8 cellular contexts compared by ENCODE assay signal in the genomic region with DNA sequence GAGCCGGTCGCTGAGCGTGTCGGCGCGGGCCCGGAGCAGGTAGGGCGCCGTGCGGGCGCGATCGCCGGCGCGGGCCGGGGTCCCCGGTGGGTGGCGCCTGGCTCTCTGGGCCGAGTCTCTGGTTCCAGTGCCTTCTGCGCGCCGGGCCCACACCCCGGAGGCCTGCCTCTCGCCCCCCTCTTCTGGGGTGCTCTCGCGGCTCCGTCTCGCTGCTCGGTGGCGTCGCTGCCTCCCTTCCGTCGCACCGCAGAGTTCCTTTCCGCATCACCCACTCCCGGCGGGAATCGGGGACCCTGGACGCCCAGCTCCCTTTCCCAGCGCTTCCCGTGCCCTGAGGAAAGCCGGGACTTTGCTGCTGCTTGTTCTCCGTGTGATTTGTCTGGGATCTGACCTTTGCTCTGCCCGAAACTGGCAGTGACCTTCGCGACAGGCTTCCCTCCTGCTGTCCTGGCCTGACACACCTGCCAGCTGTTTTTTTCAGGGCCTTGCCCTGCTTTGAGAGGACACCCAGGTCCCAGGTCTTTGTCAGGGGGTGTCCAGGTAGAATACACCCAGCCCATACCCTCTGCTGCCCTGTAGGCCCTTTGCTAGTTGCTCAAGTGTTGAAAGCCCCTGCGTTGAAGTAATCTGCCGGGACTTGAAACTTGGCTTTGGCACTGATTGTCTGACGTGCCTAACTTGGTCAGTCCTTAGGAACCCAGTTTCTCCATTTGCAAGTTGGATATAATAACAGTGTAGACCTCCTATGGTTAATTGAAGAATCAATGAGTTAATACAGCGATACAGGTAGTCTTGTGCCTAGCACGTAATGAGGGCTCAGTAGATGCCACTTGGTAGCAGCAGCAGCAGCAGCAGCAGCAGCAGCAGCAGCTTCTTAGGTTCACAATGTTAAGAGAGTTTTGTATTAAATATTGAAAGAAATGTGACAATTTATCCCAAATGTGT. TPM values are rescaled to one million over a fixed set of nuclear protein-coding genes. Genes with fewer than 3 reads are reported as not detected.
DNase-seq lines count a peak whose midpoint lies in the region; ATAC-seq and TF ChIP-seq lines count a peak whose summit lies in the region.

No MANE protein-coding gene starts in this region.

- H3K36me3 Mint-ChIP-seq in endothelial cell (ENCODE audit: low read depth, unreplicated experiment): peaks cover 10% of the 10 kb centered on the region

- peaks cover 15% of the 10 kb centered on the region for H3K27me3 Mint-ChIP-seq in endothelial cell (ENCODE audit: unreplicated experiment)

- peak overlapping the region; percentile 67 for H3K27ac ChIP-seq in KMS-11
- peak overlapping the region; percentile 90 to 97 (median 94) for H3K27ac ChIP-seq in tibial nerve

- 1% methylated on average over 15 to 21 of the region's 52 CpGs for WGBS in tibial nerve, 2 donors

- TF ChIP-seq CTCF in GM12864 (IDR thresholded peaks at IDR 0.05; ENCODE audit: low read depth, low read length, missing control alignments): no peak
- TF ChIP-seq CTCF in KMS-11 (conservative IDR thresholded peaks at IDR 0.05; ENCODE audit: low read depth, low read length): no peak
- TF ChIP-seq CTCF in endothelial cell (IDR thresholded peaks at IDR 0.05; ENCODE audit: unreplicated experiment): peak; percentile 24
- peak in 3 of 5 experiments; percentile 2 to 55 (median 49) for TF ChIP-seq CTCF in tibial nerve (IDR thresholded peaks at IDR 0.05)

- no peak for TF ChIP-seq POLR2A in tibial nerve (IDR thresholded peaks at IDR 0.05)

- no peak for DNase-seq in GM12864 (ENCODE audit: low read depth)
- peak; percentile 38 to 45 for DNase-seq in activated CD4-positive, alpha-beta T cell treated with anti-CD3 and anti-CD28 coated beads, Interleukin-2, amount 50 U/mL, for 48 hours
- no peak for DNase-seq in endothelial cell (ENCODE audit: low spot score)
- no peak for DNase-seq in tibial nerve (ENCODE audit: low spot score in 2 of 2)
- DNase-seq in epidermal melanocyte (ENCODE audit: insufficient read length, low spot score): no peak

- H4K20me1 ChIP-seq in KMS-11 (ENCODE audit: insufficient read depth): no peaks in the 10 kb centered on the region

- H3K36me3 ChIP-seq in KMS-11 (ENCODE audit: insufficient read depth) (no peaks in the 10 kb centered on the region), tibial nerve (no peaks in the 10 kb centered on the region)

- H3K4me3 Mint-ChIP-seq in endothelial cell (ENCODE audit: unreplicated experiment): peak overlapping the region; percentile 99

- H3K9me3 Mint-ChIP-seq in endothelial cell (ENCODE audit: unreplicated experiment): no peaks in the 10 kb centered on the region

- H3K4me1 ChIP-seq in KMS-11 (ENCODE audit: low read depth, poor library complexity, severe bottlenecking): peaks cover 27% of the 10 kb centered on the region
- peaks cover 42% of the 10 kb centered on the region for H3K4me1 ChIP-seq in mononuclear cell (ENCODE audit: insufficient read depth, low read length)
- peaks cover 3 to 44% (median 18%) of the 10 kb centered on the region in 4 donors for H3K4me1 ChIP-seq in tibial nerve

- peak overlapping the region; percentile 91 for H3K27ac Mint-ChIP-seq in endothelial cell (ENCODE audit: unreplicated experiment)

- H3K4me3 ChIP-seq in GM12864 (ENCODE audit: low read depth, low read length) (peak overlapping the region; percentile 99), KMS-11 (IDR thresholded peaks at IDR 0.05; ENCODE audit: insufficient read depth, low read depth, low read length) (no peak overlapping the region), mononuclear cell (ENCODE audit: low read length) (peak overlapping the region; percentile 53), tibial nerve (peak overlapping the region; percentile 76 to 89 (median 82))

- TF ChIP-seq EP300 in tibial nerve (IDR thresholded peaks at IDR 0.05): no peak

- H3K4me1 Mint-ChIP-seq in endothelial cell (ENCODE audit: unreplicated experiment): peaks cover 16% of the 10 kb centered on the region

- peak overlapping the region; percentile 69 for H3K4me2 ChIP-seq in KMS-11

- H3K79me2 ChIP-seq in KMS-11 (ENCODE audit: insufficient read depth, low read depth): peaks cover 26% of the 10 kb centered on the region

- H3K27me3 ChIP-seq in KMS-11 (ENCODE audit: insufficient read depth, low read depth) (no peaks in the 10 kb centered on the region), mononuclear cell (ENCODE audit: insufficient read depth, low read length) (no peaks in the 10 kb centered on the region), tibial nerve (no peaks in the 10 kb centered on the region)

- H3K9me3 ChIP-seq in mononuclear cell (ENCODE audit: low read depth, low read length) (no peaks in the 10 kb centered on the region), tibial nerve (no peaks in the 10 kb centered on the region)

- peak; percentile 28 for ATAC-seq in GM21737 (IDR thresholded peaks at IDR 0.05; ENCODE audit: unreplicated experiment)

- H3K9ac ChIP-seq in KMS-11: peak overlapping the region; percentile 75

- H2AFZ ChIP-seq in KMS-11 (ENCODE audit: low read depth): peak overlapping the region; percentile 48

RNA-seq across cellular contexts. Expression of a gene that starts 0.8 kb away (rescaled TPM):
- total RNA-seq in endothelial cell (ENCODE audit: unreplicated experiment) (14.3 TPM), mononuclear cell (13.7 TPM), tibial nerve (10 to 100 TPM; 13.9 to 19.9 (median 16.6) TPM)

Comparison
In these comparisons a context has a peak if more than half of its experiments do, and no peak if none do; other contexts are left out.
1. DNase-seq: peak in activated CD4-positive, alpha-beta T cell treated with anti-CD3 and anti-CD28 coated beads, Interleukin-2, amount 50 U/mL, for 48 hours (2 of 2); none in GM12864 (single experiment), endothelial cell (single experiment), tibial nerve (0 of 2) and epidermal melanocyte (single experiment).
2. CTCF ChIP-seq: peak in endothelial cell (single experiment) and tibial nerve (3 of 5); none in GM12864 (single experiment) and KMS-11 (single experiment).